Comparison of ENCODE assay signal across 8 cellular contexts in the genomic region with DNA sequence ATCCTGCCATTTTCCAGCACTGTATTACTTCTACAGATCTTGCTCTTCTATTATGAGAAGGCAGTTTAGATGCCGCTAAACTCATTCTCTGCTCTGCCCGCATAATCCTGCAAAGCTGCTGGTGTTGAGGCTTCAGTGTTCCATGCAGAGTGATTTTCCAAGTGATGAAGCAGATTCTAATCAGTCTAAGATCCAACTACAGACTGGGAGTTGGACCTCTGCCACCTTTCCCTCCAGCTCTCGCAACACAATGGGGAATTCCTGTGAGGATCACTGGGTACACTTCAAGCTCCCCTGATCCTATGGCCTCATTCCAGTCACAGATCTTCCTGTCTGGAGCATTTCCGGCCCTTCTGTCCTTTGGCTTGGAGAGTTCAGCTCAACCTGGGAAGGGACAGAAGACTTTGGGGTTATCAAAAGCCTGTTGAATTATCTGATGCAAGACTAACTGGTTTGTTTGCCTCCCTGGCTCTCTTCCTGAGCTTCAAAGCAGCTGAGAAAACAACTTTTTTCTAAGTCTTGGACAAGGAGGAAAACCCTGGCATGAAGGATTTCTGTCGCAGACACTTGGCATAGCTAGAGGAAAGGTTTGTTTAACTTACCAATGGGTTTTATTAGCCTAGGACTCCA.
A peak's percentile ranks its signal among the peaks of the same experiment; 100 is the strongest.
DNase-seq lines count a peak whose midpoint lies in the region; ATAC-seq lines count a peak whose summit lies in the region.

No MANE protein-coding gene starts in this region.

- no peaks in the 10 kb centered on the region for H3K9me3 ChIP-seq in SK-N-MC (ENCODE audit: low read depth, low read length)
- no peaks in the 10 kb centered on the region for H3K9me3 ChIP-seq in right cardiac atrium (ENCODE audit: control insufficient read depth, low read length)

- ATAC-seq in right cardiac atrium, result peak; percentile 57 to 76
- no peak for ATAC-seq in GM18517 (IDR thresholded peaks at IDR 0.05; ENCODE audit: unreplicated experiment)
- no peak for ATAC-seq in natural killer cell treated with Interleukin-12 subunit alpha and Interleukin-12 subunit beta and Interleukin-15 and Interleukin-18, amount 100 ng/mL, for 72 hours
- no peak for ATAC-seq in GM18520 (IDR thresholded peaks at IDR 0.05; ENCODE audit: unreplicated experiment)

- peaks cover 2 to 8% of the 10 kb centered on the region in 2 donors for H3K4me1 Mint-ChIP-seq in natural killer cell treated with Interleukin-12 subunit alpha and Interleukin-12 subunit beta and Interleukin-15 and Interleukin-18, amount 100 ng/mL, for 72 hours (ENCODE audit: low read depth in 2 of 2)

- H3K36me3 ChIP-seq in SK-N-MC (ENCODE audit: insufficient read depth, low read length), result no peaks in the 10 kb centered on the region

- WGBS in right cardiac atrium, result 52% methylated on average over 5 of the region's 5 CpGs

- H3K4me3 Mint-ChIP-seq in natural killer cell treated with Interleukin-12 subunit alpha and Interleukin-12 subunit beta and Interleukin-15 and Interleukin-18, amount 100 ng/mL, for 72 hours, result no peak overlapping the region

- peaks cover 5% of the 10 kb centered on the region for H3K36me3 Mint-ChIP-seq in natural killer cell treated with Interleukin-12 subunit alpha and Interleukin-12 subunit beta and Interleukin-15 and Interleukin-18, amount 100 ng/mL, for 72 hours

- no peaks in the 10 kb centered on the region for H3K9me3 Mint-ChIP-seq in natural killer cell treated with Interleukin-12 subunit alpha and Interleukin-12 subunit beta and Interleukin-15 and Interleukin-18, amount 100 ng/mL, for 72 hours

- peaks cover 8% of the 10 kb centered on the region for H3K4me1 ChIP-seq in right cardiac atrium (ENCODE audit: control insufficient read depth, insufficient read depth, low read length)

- intact Hi-C loops in right cardiac atrium (cut with DNase I), result loop anchor here in 1 of 4 donors (10.0 kb wide), 1 partner anchor 64 kb away; no protein-coding TSS in a partner anchor

- H3K27me3 Mint-ChIP-seq in natural killer cell treated with Interleukin-12 subunit alpha and Interleukin-12 subunit beta and Interleukin-15 and Interleukin-18, amount 100 ng/mL, for 72 hours, result no peaks in the 10 kb centered on the region

- H3K27ac Mint-ChIP-seq in natural killer cell treated with Interleukin-12 subunit alpha and Interleukin-12 subunit beta and Interleukin-15 and Interleukin-18, amount 100 ng/mL, for 72 hours, result no peak overlapping the region

- H3K9ac ChIP-seq in SK-N-MC (ENCODE audit: insufficient read length), result no peak overlapping the region

- no peaks in the 10 kb centered on the region for H3K27me3 ChIP-seq in right cardiac atrium (ENCODE audit: control insufficient read depth, insufficient read depth)

- H3K27ac ChIP-seq in SK-N-MC, result peak overlapping the region; percentile 88
- H3K27ac ChIP-seq in right cardiac atrium (ENCODE audit: low read length), result peak overlapping the region; percentile 55
- peak overlapping the region in 20 of 21 experiments; percentile 1 to 85 (median 70) for H3K27ac ChIP-seq in skin epidermis

- H3K4me3 ChIP-seq in SK-N-MC (peak overlapping the region; percentile 30; the same call in 1 of the 2 replicates), right cardiac atrium (ENCODE audit: low read length) (no peak overlapping the region), skin epidermis (no peak overlapping the region)

- peak; percentile 52 for DNase-seq in GM04504 (ENCODE audit: low read depth)
- peak; percentile 52 for DNase-seq in SK-N-MC (ENCODE audit: low read depth, low spot score)
- peak in 1 of 3 donors; percentile 32 for DNase-seq in right cardiac atrium
- no peak for DNase-seq in NCI-H187 treated with DMSO at 0.1 percent for 48 hours (lab: John Stamatoyannopoulos, UW)
- DNase-seq in natural killer cell treated with Interleukin-12 subunit alpha and Interleukin-12 subunit beta and Interleukin-15 and Interleukin-18, amount 100 ng/mL, for 72 hours (ENCODE audit: low spot score), result no peak

Comparison
In these comparisons a context has a peak if more than half of its experiments do, and no peak if none do; other contexts are left out.
1. DNase-seq: peak in GM04504 (single experiment) and SK-N-MC (single experiment); none in NCI-H187 treated with DMSO at 0.1 percent for 48 hours (single experiment) and natural killer cell treated with Interleukin-12 subunit alpha and Interleukin-12 subunit beta and Interleukin-15 and Interleukin-18, amount 100 ng/mL, for 72 hours (single experiment).
2. ATAC-seq: peak in right cardiac atrium (2 of 2); none in GM18517 (single experiment), natural killer cell treated with Interleukin-12 subunit alpha and Interleukin-12 subunit beta and Interleukin-15 and Interleukin-18, amount 100 ng/mL, for 72 hours (0 of 2) and GM18520 (single experiment).
3. Peak in every context shown above with its lines, with median percentiles within 50 percentile points of each other: H3K27ac ChIP-seq.